8 cellular contexts compared by ENCODE assay signal in the genomic region with DNA sequence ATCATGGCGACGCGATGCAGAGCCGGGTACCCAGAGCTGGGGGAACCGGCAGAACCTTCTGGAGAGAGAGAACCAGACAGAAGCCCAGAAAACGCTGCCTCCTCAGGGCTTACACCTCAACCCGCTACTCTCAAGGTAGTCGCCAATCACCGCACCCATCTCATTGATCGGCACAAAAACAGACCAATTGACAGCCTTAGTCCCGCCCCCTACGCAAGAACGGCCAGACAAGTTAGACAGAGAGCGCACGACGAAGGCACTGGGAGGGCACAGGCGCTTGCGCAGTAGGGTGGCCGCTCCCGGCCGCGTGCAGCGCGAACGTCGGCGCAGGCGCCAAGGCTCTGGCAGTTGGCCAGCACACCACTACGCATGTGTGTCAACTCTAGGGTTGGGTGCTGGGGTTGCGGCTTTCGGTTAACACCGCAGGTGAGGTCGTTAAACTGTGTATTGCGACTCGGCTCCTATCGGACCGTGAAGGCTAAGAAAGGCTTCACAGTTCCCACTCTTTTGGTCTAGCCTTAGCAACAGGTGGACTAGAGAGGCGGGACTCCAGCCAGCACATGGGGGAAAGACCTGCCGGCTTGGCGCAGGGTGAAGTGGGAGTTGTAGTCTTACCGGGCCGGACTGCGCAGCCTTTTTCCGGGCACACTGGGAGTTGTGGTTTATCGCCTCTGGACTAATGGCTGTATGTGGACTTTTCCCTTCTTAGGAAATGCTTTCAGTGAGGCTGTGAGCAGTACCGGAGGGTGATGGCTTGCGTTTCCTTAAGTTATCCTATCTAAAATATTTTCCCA. TPM values are rescaled to one million over a fixed set of nuclear protein-coding genes. Genes with fewer than 3 reads are reported as not detected.
DNase-seq lines count a peak whose midpoint lies in the region; ATAC-seq, FAIRE-seq and TF ChIP-seq lines count a peak whose summit lies in the region.

A gene (minus strand): TSS at position 113 of the 794 bp plus-strand sequence. CDS start 108 bp downstream, at position 5.
A gene (plus strand): TSS at position 347 of the 794 bp plus-strand sequence. CDS start 1,232 bp downstream, outside the sequence.

- ATAC-seq in HG02763 (IDR thresholded peaks at IDR 0.05; ENCODE audit: unreplicated experiment): peak; percentile 92
- peak; percentile 97 for ATAC-seq in activated naive CD8-positive, alpha-beta T cell treated with anti-CD3 and anti-CD28 coated beads, Interleukin-2, amount 50 U/mL, for 24 hours
- ATAC-seq in pancreas: peak; percentile 94 to 97 (median 95)

- H3K4me1 Mint-ChIP-seq in activated naive CD8-positive, alpha-beta T cell treated with anti-CD3 and anti-CD28 coated beads, Interleukin-2, amount 50 U/mL, for 24 hours: peaks cover 46% of the 10 kb centered on the region

- peaks cover 10% of the 10 kb centered on the region; the same call in 1 of the 2 replicates for H3F3A ChIP-seq in SU-DHL-6 (ENCODE audit: insufficient read depth)

- DNase-seq in NCI-H1417 (lab: John Stamatoyannopoulos, UW) (peak; percentile 100), cardiac muscle cell (ENCODE audit: low read depth in 1 of 2, low spot score in 1 of 2) (peak; percentile 98 to 100), pancreas (peak; percentile 99 to 100 (median 100)), tibial artery (peak; percentile 99 to 100)
- peak; percentile 100 for DNase-seq in activated naive CD8-positive, alpha-beta T cell treated with anti-CD3 and anti-CD28 coated beads, Interleukin-2, amount 50 U/mL, for 24 hours

- H3K27me3 Mint-ChIP-seq in activated naive CD8-positive, alpha-beta T cell treated with anti-CD3 and anti-CD28 coated beads, Interleukin-2, amount 50 U/mL, for 24 hours: peaks cover 5% of the 10 kb centered on the region

- H3K9me3 ChIP-seq in SU-DHL-6 (ENCODE audit: insufficient read depth, low read length) (no peaks in the 10 kb centered on the region), cardiac muscle cell (ENCODE audit: low read depth) (no peaks in the 10 kb centered on the region), pancreas (no peaks in the 10 kb centered on the region), tibial artery (no peaks in the 10 kb centered on the region)

- H4K20me1 ChIP-seq in SU-DHL-6 (ENCODE audit: low read depth, low read length): peaks cover 16% of the 10 kb centered on the region; the same call in 1 of the 2 replicates

- peak within 1 kb of the TSS; percentile 97 for H3K27ac Mint-ChIP-seq in activated naive CD8-positive, alpha-beta T cell treated with anti-CD3 and anti-CD28 coated beads, Interleukin-2, amount 50 U/mL, for 24 hours

- no peaks in the 10 kb centered on the region for H3K9me2 ChIP-seq in SU-DHL-6 (replicated peaks; ENCODE audit: insufficient read depth, low read length)

- H3K27me3 ChIP-seq in SU-DHL-6 (ENCODE audit: low read length) (no peaks in the 10 kb centered on the region), cardiac muscle cell (no peaks in the 10 kb centered on the region), pancreas (no peaks in the 10 kb centered on the region), tibial artery (no peaks in the 10 kb centered on the region)

- peaks cover 9% of the 10 kb centered on the region for H3K4me1 ChIP-seq in cardiac muscle cell (ENCODE audit: low read depth)
- peaks cover 15 to 18% (median 17%) of the 10 kb centered on the region in 3 donors for H3K4me1 ChIP-seq in pancreas
- peaks cover 5 to 24% (median 14%) of the 10 kb centered on the region in 4 donors for H3K4me1 ChIP-seq in tibial artery

- peak within 1 kb of the TSS; percentile 93 for H3K27ac ChIP-seq in SU-DHL-6 (ENCODE audit: low read depth, low read length)
- H3K27ac ChIP-seq in cardiac muscle cell: peak within 1 kb of the TSS; percentile 85
- peak within 1 kb of the TSS; percentile 62 to 83 (median 66) for H3K27ac ChIP-seq in pancreas
- peak within 1 kb of the TSS; percentile 68 to 72 for H3K27ac ChIP-seq in tibial artery

- peak within 1 kb of the TSS; percentile 77 for H3K9ac ChIP-seq in SU-DHL-6 (ENCODE audit: low read length)

- H3K9me3 Mint-ChIP-seq in activated naive CD8-positive, alpha-beta T cell treated with anti-CD3 and anti-CD28 coated beads, Interleukin-2, amount 50 U/mL, for 24 hours: no peaks in the 10 kb centered on the region

- peaks cover 46% of the 10 kb centered on the region for H3K36me3 Mint-ChIP-seq in activated naive CD8-positive, alpha-beta T cell treated with anti-CD3 and anti-CD28 coated beads, Interleukin-2, amount 50 U/mL, for 24 hours (ENCODE audit: low read depth)

- intact Hi-C loops in pancreas (cut with DNase I) (no loop called here), tibial artery (cut with DNase I; ENCODE audit: low total_unique reads) (no loop called here)

- H3K4me3 ChIP-seq in GM12875 (ENCODE audit: low read depth, low read length) (peak within 1 kb of the TSS; percentile 91), SU-DHL-6 (ENCODE audit: insufficient read depth, low read length, poor library complexity, severe bottlenecking) (peak within 1 kb of the TSS; percentile 90), cardiac muscle cell (peak within 1 kb of the TSS; percentile 98), pancreas (peak within 1 kb of the TSS; percentile 59 to 89 (median 88)), tibial artery (peak within 1 kb of the TSS; percentile 68 to 70)

- TF ChIP-seq CTCF in GM12875 (IDR thresholded peaks at IDR 0.05; ENCODE audit: borderline replicate concordance, insufficient read depth, low read depth, low read length) (no peak), SU-DHL-6 (IDR thresholded peaks at IDR 0.05; ENCODE audit: insufficient read depth, low read length, poor library complexity, severe bottlenecking) (no peak), cardiac muscle cell (IDR thresholded peaks at IDR 0.05; ENCODE audit: low read depth, low read length) (no peak), pancreas (IDR thresholded peaks at IDR 0.05) (no peak), tibial artery (IDR thresholded peaks at IDR 0.05) (peak in 1 of 2 experiments; percentile 11)

- WGBS in pancreas, 2 donors: 0% methylated on average over 47 of the region's 47 CpGs

- H3K79me2 ChIP-seq in SU-DHL-6 (ENCODE audit: insufficient read depth, low read length): peaks cover 45% of the 10 kb centered on the region

- peak within 1 kb of the TSS; percentile 46 for H2AFZ ChIP-seq in SU-DHL-6 (ENCODE audit: low read depth, low read length, severe bottlenecking)

- peak; percentile 90 for FAIRE-seq in pancreas (lab: Jason Lieb, UNC)

- peak within 1 kb of the TSS; percentile 82 for H3K4me2 ChIP-seq in SU-DHL-6 (ENCODE audit: low read depth, low read length, poor library complexity, severe bottlenecking)

- peak within 1 kb of the TSS; percentile 100 for H3K4me3 Mint-ChIP-seq in activated naive CD8-positive, alpha-beta T cell treated with anti-CD3 and anti-CD28 coated beads, Interleukin-2, amount 50 U/mL, for 24 hours

- peaks cover 19% of the 10 kb centered on the region for H3K36me3 ChIP-seq in SU-DHL-6 (ENCODE audit: low read length)
- peaks cover 21% of the 10 kb centered on the region for H3K36me3 ChIP-seq in cardiac muscle cell
- H3K36me3 ChIP-seq in pancreas: peaks cover 0 to 11% (median 0%) of the 10 kb centered on the region in 3 donors
- H3K36me3 ChIP-seq in tibial artery: peaks cover 19 to 24% (median 23%) of the 10 kb centered on the region in 3 donors

RNA-seq across cellular contexts. Expression of the first gene that starts in this region (rescaled TPM):
- total RNA-seq in cardiac muscle cell (245 and 330 TPM in 2 replicates), pancreas (100 to 1,000 TPM in 1 of 6 donors, 10 to 100 TPM in 5; 47.1 to 107 (median 87.1) TPM)
- polyA plus RNA-seq in cardiac muscle cell (282 and 287 TPM in 2 replicates), pancreas (10 to 100 TPM; 58.3 to 81.5 TPM)

RNA-seq across cellular contexts. Expression of the second gene that starts in this region (rescaled TPM):
- total RNA-seq in cardiac muscle cell: not detected in 2 replicates
- 1.1 and 4.7 TPM in 2 replicates for polyA plus RNA-seq in cardiac muscle cell
- not detected for total RNA-seq in pancreas
- under 1 TPM in 1 of 2 donors, not detected in 1; 0.56 TPM for polyA plus RNA-seq in pancreas

Comparison
In these comparisons a context has a peak if more than half of its experiments do, and no peak if none do; other contexts are left out.
1. Peak in every context shown above with its lines: DNase-seq, ATAC-seq, H3K4me3 ChIP-seq and H3K27ac ChIP-seq.